Comparison of ENCODE assay signal across 8 cellular contexts in genomic region chr4:112704991-112705845, GRCh38.
A peak's percentile ranks its signal among the peaks of the same experiment; 100 is the strongest.
DNase-seq lines count a peak whose midpoint lies in the region; ATAC-seq and TF ChIP-seq lines count a peak whose summit lies in the region.

No MANE protein-coding gene starts in this region.

- no peaks in the 10 kb centered on the region for H3K9me3 ChIP-seq in thoracic aorta

- H3K27ac Mint-ChIP-seq in activated CD4-positive, alpha-beta T cell treated with anti-CD3 and anti-CD28 coated beads, Interleukin-2, amount 10 ng/mL, durations not matched to agents 7 days and 5 days = no peak overlapping the region
- H3K27ac Mint-ChIP-seq in T-cell (peak overlapping the region in 1 of 2 donors; percentile 36), endothelial cell (ENCODE audit: unreplicated experiment) (peak overlapping the region; percentile 50), memory B cell (no peak overlapping the region)

- peaks cover 2 to 18% of the 10 kb centered on the region in 2 donors for H3K4me1 ChIP-seq in thoracic aorta (ENCODE audit: control insufficient read depth in 1 of 2, low read depth in 2 of 2)

- TF ChIP-seq CTCF in endothelial cell (IDR thresholded peaks at IDR 0.05; ENCODE audit: unreplicated experiment) (no peak), thoracic aorta (IDR thresholded peaks at IDR 0.05) (no peak)

- peak; percentile 9 for ATAC-seq in HG03103 (IDR thresholded peaks at IDR 0.05; ENCODE audit: low read depth, unreplicated experiment)
- ATAC-seq in T-cell (replicated peaks in 1 of 4) = peak in 3 of 4 experiments; percentile 21 to 34 (median 31)
- ATAC-seq in memory B cell (ENCODE audit: low read depth) = no peak
- ATAC-seq in thoracic aorta (ENCODE audit: insufficient number of reproducible peaks, low FRiP score, low read depth) = no peak

- H3K36me3 Mint-ChIP-seq in activated CD4-positive, alpha-beta T cell treated with anti-CD3 and anti-CD28 coated beads, Interleukin-2, amount 10 ng/mL, durations not matched to agents 7 days and 5 days (ENCODE audit: low read depth) = no peaks in the 10 kb centered on the region
- no peaks in the 10 kb centered on the region for H3K36me3 Mint-ChIP-seq in T-cell
- H3K36me3 Mint-ChIP-seq in endothelial cell (ENCODE audit: low read depth, unreplicated experiment) = no peaks in the 10 kb centered on the region
- H3K36me3 Mint-ChIP-seq in memory B cell = no peaks in the 10 kb centered on the region

- POLR2A ChIA-PET in activated CD4-positive, alpha-beta T cell treated with anti-CD3 and anti-CD28 coated beads, Interleukin-2, amount 10 ng/mL, durations not matched to agents 7 days and 5 days (lab: Charles Lee) = no interaction called here
- POLR2A ChIA-PET in T-cell (lab: Charles Lee) = interaction anchor here in 1 of 2 donors (0.6 kb wide), 1 partner anchor 51 kb away, joined by 5 read pairs; no protein-coding TSS in a partner anchor

- peaks cover 59% of the 10 kb centered on the region for H3K27me3 Mint-ChIP-seq in activated CD4-positive, alpha-beta T cell treated with anti-CD3 and anti-CD28 coated beads, Interleukin-2, amount 10 ng/mL, durations not matched to agents 7 days and 5 days
- H3K27me3 Mint-ChIP-seq in T-cell (peaks cover 47 to 60% of the 10 kb centered on the region in 2 donors), endothelial cell (ENCODE audit: unreplicated experiment) (peaks cover 12% of the 10 kb centered on the region), memory B cell (peaks cover 24% of the 10 kb centered on the region)

- H3K4me3 Mint-ChIP-seq in activated CD4-positive, alpha-beta T cell treated with anti-CD3 and anti-CD28 coated beads, Interleukin-2, amount 10 ng/mL, durations not matched to agents 7 days and 5 days = peak overlapping the region; percentile 73
- H3K4me3 Mint-ChIP-seq in T-cell (peak overlapping the region; percentile 77 to 82 (median 78)), endothelial cell (ENCODE audit: unreplicated experiment) (peak overlapping the region; percentile 94), memory B cell (peak overlapping the region; percentile 83)

- peak overlapping the region; percentile 79 for H3K4me3 ChIP-seq in thoracic aorta

- H3K4me1 Mint-ChIP-seq in activated CD4-positive, alpha-beta T cell treated with anti-CD3 and anti-CD28 coated beads, Interleukin-2, amount 10 ng/mL, durations not matched to agents 7 days and 5 days = peaks cover 20% of the 10 kb centered on the region
- peaks cover 17 to 20% (median 18%) of the 10 kb centered on the region in 3 donors for H3K4me1 Mint-ChIP-seq in T-cell
- peaks cover 18% of the 10 kb centered on the region for H3K4me1 Mint-ChIP-seq in endothelial cell (ENCODE audit: unreplicated experiment)
- peaks cover 13% of the 10 kb centered on the region for H3K4me1 Mint-ChIP-seq in memory B cell

- DNase-seq in activated CD4-positive, alpha-beta T cell treated with anti-CD3 and anti-CD28 coated beads, Interleukin-2, amount 10 ng/mL, durations not matched to agents 7 days and 5 days = no peak
- DNase-seq in activated CD4-positive, alpha-beta T cell treated with anti-CD3 and anti-CD28 coated beads for 1 hour = no peak
- DNase-seq in T-cell = peak in 1 of 34 experiments; percentile 5
- DNase-seq in endothelial cell (ENCODE audit: low spot score) = peak; percentile 50
- DNase-seq in memory B cell (ENCODE audit: low spot score in 2 of 2) = peak; percentile 2 to 20
- DNase-seq in thoracic aorta (ENCODE audit: low spot score) = peak; percentile 3
- no peak for DNase-seq in mesenteric fat pad (ENCODE audit: low spot score)

- no peaks in the 10 kb centered on the region for H3K36me3 ChIP-seq in thoracic aorta

- no peaks in the 10 kb centered on the region for H3K27me3 ChIP-seq in thoracic aorta (replicated peaks; ENCODE audit: insufficient read depth)

- no peaks in the 10 kb centered on the region for H3K9me3 Mint-ChIP-seq in activated CD4-positive, alpha-beta T cell treated with anti-CD3 and anti-CD28 coated beads, Interleukin-2, amount 10 ng/mL, durations not matched to agents 7 days and 5 days
- H3K9me3 Mint-ChIP-seq in T-cell (no peaks in the 10 kb centered on the region), endothelial cell (ENCODE audit: unreplicated experiment) (no peaks in the 10 kb centered on the region), memory B cell (no peaks in the 10 kb centered on the region)

- no peak overlapping the region for H3K27ac ChIP-seq in thoracic aorta

- CTCF ChIA-PET in activated CD4-positive, alpha-beta T cell treated with anti-CD3 and anti-CD28 coated beads, Interleukin-2, amount 10 ng/mL, durations not matched to agents 7 days and 5 days (lab: Charles Lee) = interaction anchor here (0.6 kb wide), 1 partner anchor 47 kb away, joined by 3 read pairs; no protein-coding TSS in a partner anchor
- CTCF ChIA-PET in T-cell (lab: Charles Lee) = no interaction called here

Comparison
In these comparisons a context has a peak if more than half of its experiments do, and no peak if none do; other contexts are left out.
1. DNase-seq: peak in endothelial cell (single experiment), memory B cell (2 of 2) and thoracic aorta (single experiment); none in activated CD4-positive, alpha-beta T cell treated with anti-CD3 and anti-CD28 coated beads, Interleukin-2, amount 10 ng/mL, durations not matched to agents 7 days and 5 days (single experiment), activated CD4-positive, alpha-beta T cell treated with anti-CD3 and anti-CD28 coated beads for 1 hour (single experiment) and mesenteric fat pad (single experiment).
2. ATAC-seq: peak in HG03103 (single experiment) and T-cell (3 of 4); none in memory B cell (single experiment) and thoracic aorta (single experiment).
3. Peak in every context shown above with its lines, with median percentiles within 50 percentile points of each other: H3K4me3 Mint-ChIP-seq.